ENCODE assay signal across 14 cellular contexts in the genomic region with DNA sequence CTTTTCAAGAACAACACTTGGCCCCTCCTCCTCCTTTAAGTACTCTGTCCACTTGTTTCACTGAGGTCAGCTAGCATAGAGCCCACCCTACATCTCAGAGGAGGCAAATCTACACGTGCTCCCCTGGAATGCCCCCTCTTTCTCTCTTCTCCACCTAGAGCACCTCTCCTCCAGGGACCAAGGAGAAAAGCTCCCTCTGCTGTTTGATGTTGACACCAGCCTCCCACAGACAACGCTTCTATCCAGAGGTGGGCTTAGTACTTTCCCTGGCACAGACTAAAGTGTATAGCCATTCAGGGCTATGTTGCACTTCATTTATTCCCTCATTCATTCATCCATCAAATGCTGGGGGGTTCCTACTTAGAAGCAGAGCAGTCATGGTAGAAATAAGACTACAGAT.
DNase-seq lines count a peak whose midpoint lies in the region; ATAC-seq and TF ChIP-seq lines count a peak whose summit lies in the region.
"Had no signal": no experiment of that assay in that cellular context is flagged by ENCODE, and none has a peak within 500 bp of the region (broad histone marks: within the 10 kb centered on the region; RNA-seq: fewer than 3 reads in every experiment).

No MANE protein-coding gene starts in this region.

- no peak overlapping the region for H4K91ac ChIP-seq in IMR-90 (ENCODE audit: insufficient read depth, low read depth, low read length)

- no peaks in the 10 kb centered on the region for H3K79me1 ChIP-seq in IMR-90 (ENCODE audit: low read depth in 1 of 2, low read length in 2 of 2)

- TF ChIP-seq CTCF in IMR-90 (conservative IDR thresholded peaks at IDR 0.05; ENCODE audit: low read depth, low read length) (0 out of 2 replicates have a peak, but pooled peaks have one; percentile 10), kidney epithelial cell (IDR thresholded peaks at IDR 0.05; ENCODE audit: insufficient read depth, low read length, poor library complexity, severe bottlenecking) (peak; percentile 10)

- no peak overlapping the region for H3K4ac ChIP-seq in IMR-90 (ENCODE audit: low read depth, low read length)

- intact Hi-C loops in IMR-90 (cut with micrococcal nuclease) = loop anchor here (5.0 kb wide), 1 partner anchor 326 kb away; no protein-coding TSS in a partner anchor

- H3K36me3 ChIP-seq in IMR-90 (ENCODE audit: control insufficient read depth, insufficient read depth, low read length) = no peaks in the 10 kb centered on the region
- no peaks in the 10 kb centered on the region for H3K36me3 ChIP-seq in adipocyte (ENCODE audit: control insufficient read depth, insufficient read depth, low read length, severe bottlenecking)
- H3K36me3 ChIP-seq in kidney epithelial cell (ENCODE audit: control insufficient read depth, insufficient read depth, low read length) = no peaks in the 10 kb centered on the region
- H3K36me3 ChIP-seq: right atrium auricular region had no signal

- H3K4me1 ChIP-seq in IMR-90 (ENCODE audit: control insufficient read depth, insufficient read depth, low read length) (no peaks in the 10 kb centered on the region; the same call in 1 of the 2 replicates), adipocyte (ENCODE audit: control insufficient read depth, insufficient read depth, low read length) (no peaks in the 10 kb centered on the region)
- H3K4me1 ChIP-seq: body of pancreas, right atrium auricular region had no signal

- H2AK9ac ChIP-seq in IMR-90 (replicated peaks; ENCODE audit: low read depth, low read length, poor library complexity) = no peak overlapping the region

- no peak overlapping the region for H3K27ac ChIP-seq in IMR-90 (ENCODE audit: insufficient read depth, low read length)
- H3K27ac ChIP-seq: body of pancreas, right atrium auricular region had no signal

- H2BK120ac ChIP-seq in IMR-90 (ENCODE audit: low read depth, low read length) = no peak overlapping the region

- no TSS peak for BruUV-seq in IMR-90 (replicated peaks; lab: Mats Ljungman, UMichigan)

- H3K9ac ChIP-seq in IMR-90 (ENCODE audit: low read depth, low read length) (no peak overlapping the region), adipocyte (ENCODE audit: low read length) (no peak overlapping the region)

- in situ Hi-C loops in IMR-90 (cut with MboI; ENCODE audit: low sequenced_read_pairs) = no loop called here

- H3K4me3 ChIP-seq in IMR-90 (ENCODE audit: insufficient read depth, low read depth, low read length) (no peak overlapping the region), adipocyte (ENCODE audit: low read length) (no peak overlapping the region), kidney epithelial cell (ENCODE audit: low read depth, low read length) (no peak overlapping the region)
- H3K4me3 ChIP-seq: body of pancreas, right atrium auricular region had no signal

- no peak overlapping the region for H2AK5ac ChIP-seq in IMR-90 (ENCODE audit: low read depth, low read length)

- dilution Hi-C loops in IMR-90 (cut with HindIII; ENCODE audit: low sequenced_read_pairs, unreplicated experiment) = no loop called here

- TF ChIP-seq RAD21 in IMR-90 (IDR thresholded peaks at IDR 0.05; ENCODE audit: low read length) = no peak

- H3K14ac ChIP-seq in IMR-90 (replicated peaks; ENCODE audit: low read depth, low read length) = no peak overlapping the region

- H2BK20ac ChIP-seq in IMR-90 (ENCODE audit: low read depth, low read length) = no peak overlapping the region

- H2BK5ac ChIP-seq in IMR-90 (ENCODE audit: low read depth, low read length, poor library complexity, severe bottlenecking) = no peak overlapping the region

- no peaks in the 10 kb centered on the region for H3K9me1 ChIP-seq in IMR-90 (ENCODE audit: insufficient read depth, low read length)

- no peak overlapping the region for H2BK15ac ChIP-seq in IMR-90 (ENCODE audit: low read depth, low read length)

- no peak overlapping the region for H3K23ac ChIP-seq in IMR-90 (ENCODE audit: low read depth, low read length)

- no peak overlapping the region; the same call in 1 of the 2 replicates for H3K18ac ChIP-seq in IMR-90 (ENCODE audit: low read depth, low read length)

- no peak overlapping the region for H3K4me3 Mint-ChIP-seq in immature natural killer cell
- H3K4me3 Mint-ChIP-seq: activated T-cell treated with anti-CD3 and anti-CD28 coated beads, Interleukin-2, amount 50 U/mL, for 72 hours had no signal

- CTCF ChIA-PET in IMR-90 (lab: Yijun Ruan, JAX) = no interaction called here

- no peak overlapping the region for H4K5ac ChIP-seq in IMR-90 (ENCODE audit: low read depth, low read length)

- no peaks in the 10 kb centered on the region for H4K20me1 ChIP-seq in IMR-90 (ENCODE audit: insufficient read depth, low read length)

- peaks cover 0 to 1% (median 0%) of the 10 kb centered on the region in 6 donors for H3K9me3 Mint-ChIP-seq in immature natural killer cell
- H3K9me3 Mint-ChIP-seq: activated T-cell treated with anti-CD3 and anti-CD28 coated beads, Interleukin-2, amount 50 U/mL, for 72 hours had no signal

- TF ChIP-seq POLR2A in IMR-90 (IDR thresholded peaks at IDR 0.05; ENCODE audit: low read depth, low read length) = no peak

- H3K4me1 Mint-ChIP-seq in immature natural killer cell = no peaks in the 10 kb centered on the region

- POLR2A ChIA-PET in IMR-90 (lab: Charles Lee; ENCODE audit: unreplicated experiment) = no interaction called here

- peaks cover 0 to 4% (median 1%) of the 10 kb centered on the region in 3 donors for H3K27me3 Mint-ChIP-seq in immature natural killer cell (ENCODE audit: low read depth in 3 of 3)

- H3K27ac Mint-ChIP-seq in immature natural killer cell = no peak overlapping the region
- H3K27ac Mint-ChIP-seq: activated T-cell treated with anti-CD3 and anti-CD28 coated beads, Interleukin-2, amount 50 U/mL, for 72 hours had no signal

- H4K8ac ChIP-seq in IMR-90 (ENCODE audit: low read depth in 2 of 2, low read length in 2 of 2) = no peak overlapping the region

- DNase-seq in DMS 273 (lab: John Stamatoyannopoulos, UW; ENCODE audit: unreplicated experiment) = peak; percentile 17
- DNase-seq in DMS 273 treated with DMSO at 0.1 percent for 48 hours (lab: John Stamatoyannopoulos, UW) = no peak
- no peak for DNase-seq in IMR-90
- DNase-seq in adipocyte (ENCODE audit: low read depth) = peak; percentile 1
- DNase-seq in kidney epithelial cell (ENCODE audit: low read depth) = no peak
- no peak for DNase-seq in immature natural killer cell
- DNase-seq: activated CD4-positive, CD25-positive, alpha-beta regulatory T cell treated with anti-CD3 and anti-CD28 coated beads, Interleukin-2, amount 50 U/mL, for 72 hours; activated T-cell treated with anti-CD3 and anti-CD28 coated beads, Interleukin-2, amount 50 U/mL, for 72 hours; body of pancreas; DMS79 treated with DMSO at 0.1 percent for 48 hours; SHP77 had no signal

- H3K27me3 ChIP-seq in IMR-90 (ENCODE audit: control insufficient read depth, insufficient read depth, low read length) (peaks cover 3% of the 10 kb centered on the region; the same call in 1 of the 2 replicates), adipocyte (replicated peaks; ENCODE audit: control insufficient read depth, insufficient read depth, low read length) (no peaks in the 10 kb centered on the region), kidney epithelial cell (ENCODE audit: control insufficient read depth, insufficient read depth, low read length) (no peaks in the 10 kb centered on the region)
- H3K27me3 ChIP-seq: body of pancreas, right atrium auricular region had no signal

- no peaks in the 10 kb centered on the region for H3K36me3 Mint-ChIP-seq in immature natural killer cell

- H3K4me2 ChIP-seq in IMR-90 (ENCODE audit: low read depth, low read length) = no peak overlapping the region

- no CpG with 5 or more reads among the region's 2 CpGs for WGBS in IMR-90 (ENCODE audit: extremely low coverage in 2 of 2, insufficient read length in 1 of 2), 2 experiments

- ATAC-seq in IMR-90 (ENCODE audit: low read depth) (no peak), GM21367 (IDR thresholded peaks at IDR 0.05; ENCODE audit: unreplicated experiment) (no peak), GM19351 (IDR thresholded peaks at IDR 0.05; ENCODE audit: unreplicated experiment) (no peak)
- ATAC-seq: activated T-cell treated with anti-CD3 and anti-CD28 coated beads, Interleukin-2, amount 50 U/mL, for 72 hours; body of pancreas had no signal

- H3K56ac ChIP-seq in IMR-90 (ENCODE audit: extremely low read depth, insufficient read depth, low read length) = no peak overlapping the region

- H2AFZ ChIP-seq in IMR-90 (replicated peaks; ENCODE audit: low read length, poor library complexity) = peak overlapping the region; percentile 17

- H3K9me3 ChIP-seq in IMR-90 (ENCODE audit: control insufficient read depth, insufficient read depth, low read length) (no peaks in the 10 kb centered on the region), adipocyte (ENCODE audit: control insufficient read depth, low read length) (no peaks in the 10 kb centered on the region)
- H3K9me3 ChIP-seq: body of pancreas, right atrium auricular region had no signal

TF ChIP-seq in IMR-90, 13 proteins besides CTCF, POLR2A, EP300 and RAD21 (continues in another document):
- no peak for TF ChIP-seq CEBPB (IDR thresholded peaks at IDR 0.05; ENCODE audit: low read depth, low read length)
- TF ChIP-seq CHD1 (IDR thresholded peaks at IDR 0.05; ENCODE audit: low read depth, low read length) = no peak
- no peak for TF ChIP-seq RFX5 (IDR thresholded peaks at IDR 0.05; ENCODE audit: low read depth, low read length)
- no peak for TF ChIP-seq SMC3 (IDR thresholded peaks at IDR 0.05; ENCODE audit: low read depth, low read length)
- TF ChIP-seq, protein P1, sequence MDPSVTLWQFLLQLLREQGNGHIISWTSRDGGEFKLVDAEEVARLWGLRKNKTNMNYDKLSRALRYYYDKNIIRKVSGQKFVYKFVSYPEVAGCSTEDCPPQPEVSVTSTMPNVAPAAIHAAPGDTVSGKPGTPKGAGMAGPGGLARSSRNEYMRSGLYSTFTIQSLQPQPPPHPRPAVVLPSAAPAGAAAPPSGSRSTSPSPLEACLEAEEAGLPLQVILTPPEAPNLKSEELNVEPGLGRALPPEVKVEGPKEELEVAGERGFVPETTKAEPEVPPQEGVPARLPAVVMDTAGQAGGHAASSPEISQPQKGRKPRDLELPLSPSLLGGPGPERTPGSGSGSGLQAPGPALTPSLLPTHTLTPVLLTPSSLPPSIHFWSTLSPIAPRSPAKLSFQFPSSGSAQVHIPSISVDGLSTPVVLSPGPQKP (IDR thresholded peaks at IDR 0.05; ENCODE audit: borderline replicate concordance, low read depth, low read length) = no peak
- no peak for TF ChIP-seq BHLHE40 (IDR thresholded peaks at IDR 0.05; ENCODE audit: low read depth, low read length)
- TF ChIP-seq RCOR1 (IDR thresholded peaks at IDR 0.05; ENCODE audit: insufficient replicate concordance, low read length) = no peak
- no peak for TF ChIP-seq NFE2L2 (IDR thresholded peaks at IDR 0.05; ENCODE audit: low read depth, low read length)
- TF ChIP-seq MXI1 (IDR thresholded peaks at IDR 0.05; ENCODE audit: borderline replicate concordance, low read depth, low read length) = no peak
- no peak for TF ChIP-seq FOS (IDR thresholded peaks at IDR 0.05; ENCODE audit: low read depth, low read length)
- no peak for TF ChIP-seq MAFK (IDR thresholded peaks at IDR 0.05; ENCODE audit: low read depth, low read length)
- no peak for TF ChIP-seq MAZ (IDR thresholded peaks at IDR 0.05; ENCODE audit: borderline replicate concordance, low read depth, low read length)

Comparison
In these comparisons a context has a peak if more than half of its experiments do, and no peak if none do; other contexts are left out.
1. DNase-seq: peak in DMS 273 (single experiment) and adipocyte (single experiment); none in DMS 273 treated with DMSO at 0.1 percent for 48 hours (single experiment), IMR-90 (single experiment), kidney epithelial cell (single experiment) and immature natural killer cell (0 of 3).